ENCODE assay signal across 8 cellular contexts in the genomic region with DNA sequence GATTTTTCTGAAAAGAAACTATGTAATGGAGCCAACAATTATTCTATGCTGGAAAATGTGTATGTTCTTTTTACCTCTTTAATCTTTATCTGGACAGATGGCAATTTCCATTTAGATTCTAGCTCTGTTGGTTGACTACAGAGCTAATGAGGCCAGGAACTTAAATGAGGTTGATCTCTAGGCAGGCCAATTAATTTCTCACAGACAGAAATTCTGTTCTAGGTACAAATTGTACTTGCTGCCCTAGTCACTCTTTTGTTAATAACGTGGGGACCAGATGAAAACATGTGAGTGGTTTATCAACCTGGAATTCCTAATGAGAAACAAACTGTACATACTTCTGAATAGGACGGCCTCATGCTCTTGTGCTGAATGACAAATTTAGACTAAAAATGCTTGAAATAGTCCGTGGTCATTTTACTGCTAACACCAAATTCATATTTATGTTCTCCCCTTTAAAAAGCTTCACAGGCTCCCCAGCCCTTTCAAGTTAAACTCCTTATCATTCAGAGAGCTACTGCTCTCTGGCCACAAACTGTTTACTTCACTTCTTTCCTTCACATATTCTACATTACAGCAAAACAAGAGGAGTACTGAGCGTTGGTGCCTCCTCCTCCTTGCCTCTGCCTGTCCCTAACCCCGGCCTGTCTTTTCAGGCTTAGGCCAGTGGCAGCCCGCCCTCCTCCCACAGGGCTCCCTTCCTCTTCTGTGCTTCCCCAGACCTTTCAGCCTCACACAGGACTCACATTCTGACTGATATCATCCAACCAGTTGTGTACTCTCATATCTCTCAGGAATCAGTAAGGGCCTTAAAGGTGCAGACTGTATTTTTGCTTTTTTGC. TPM values are rescaled to one million over a fixed set of nuclear protein-coding genes. Genes with fewer than 3 reads are reported as not detected.
DNase-seq lines count a peak whose midpoint lies in the region; ATAC-seq and TF ChIP-seq lines count a peak whose summit lies in the region.

No MANE protein-coding gene starts in this region.

- peaks cover 0 to 4% of the 10 kb centered on the region in 2 donors for H3K4me1 ChIP-seq in lung (ENCODE audit: control insufficient read depth in 2 of 2, insufficient read depth in 2 of 2, low read length in 2 of 2)
- H3K4me1 ChIP-seq in ascending aorta = peaks cover 0 to 5% of the 10 kb centered on the region in 2 donors

- peaks cover 2% of the 10 kb centered on the region for H3K36me3 Mint-ChIP-seq in central memory CD8-positive, alpha-beta T cell (ENCODE audit: insufficient read depth)

- peak overlapping the region; percentile 39 for H3K27ac Mint-ChIP-seq in central memory CD8-positive, alpha-beta T cell (ENCODE audit: low read depth)

- no peak overlapping the region for H3K4me3 Mint-ChIP-seq in central memory CD8-positive, alpha-beta T cell

- no peak for TF ChIP-seq CTCF in lung (IDR thresholded peaks at IDR 0.05; ENCODE audit: control extremely low read depth, extremely low read depth)
- no peak for TF ChIP-seq CTCF in ascending aorta (IDR thresholded peaks at IDR 0.05)

- no peaks in the 10 kb centered on the region for H3K9me3 ChIP-seq in lung (ENCODE audit: control insufficient read depth in 2 of 2, insufficient read depth in 1 of 2, low read length in 1 of 2)
- no peaks in the 10 kb centered on the region for H3K9me3 ChIP-seq in ascending aorta

- H3K27me3 Mint-ChIP-seq in central memory CD8-positive, alpha-beta T cell = no peaks in the 10 kb centered on the region

- peak; percentile 94 for ATAC-seq in HG02798 (IDR thresholded peaks at IDR 0.05; ENCODE audit: poor library complexity, unreplicated experiment)
- no peak for ATAC-seq in central memory CD8-positive, alpha-beta T cell (replicated peaks; ENCODE audit: extremely low read depth, poor library complexity, severe bottlenecking)
- ATAC-seq in lung (ENCODE audit: insufficient read depth, low FRiP score) = peak; percentile 62

- H3K36me3 ChIP-seq in lung (ENCODE audit: control insufficient read depth in 2 of 2, insufficient read depth in 2 of 2, low read length in 2 of 2) = no peaks in the 10 kb centered on the region
- no peaks in the 10 kb centered on the region for H3K36me3 ChIP-seq in ascending aorta

- H3K27ac ChIP-seq in lung (ENCODE audit: low read depth in 1 of 2, low read length in 1 of 2) = peak overlapping the region; percentile 7 to 34
- H3K27ac ChIP-seq in ascending aorta = no peak overlapping the region

- H3K4me1 Mint-ChIP-seq in central memory CD8-positive, alpha-beta T cell = peaks cover 38% of the 10 kb centered on the region

- H3K9me3 Mint-ChIP-seq in central memory CD8-positive, alpha-beta T cell = no peaks in the 10 kb centered on the region

- intact Hi-C loops in ascending aorta (cut with DNase I) = loop anchor here (5.0 kb wide), 1 partner anchor 129 kb away; no protein-coding TSS in a partner anchor

- no peaks in the 10 kb centered on the region for H3K27me3 ChIP-seq in lung (ENCODE audit: control insufficient read depth, insufficient read depth)
- H3K27me3 ChIP-seq in ascending aorta = no peaks in the 10 kb centered on the region

- 26 to 27% methylated on average over 6 of the region's 6 CpGs for whole genome bisulfite sequencing in lung, 2 donors

- peak; percentile 22 for DNase-seq in activated CD4-positive, alpha-beta T cell treated with anti-CD3 and anti-CD28 coated beads for 48 hours
- no peak for DNase-seq in activated CD4-positive, alpha-beta T cell treated with anti-CD3 and anti-CD28 coated beads for 4 hours
- DNase-seq in NCI-H524 treated with DMSO at 0.1 percent for 48 hours (lab: John Stamatoyannopoulos, UW) (peak; percentile 59), lung (ENCODE audit: low spot score) (peak; percentile 49), DMS79 treated with DMSO at 0.1 percent for 48 hours (lab: John Stamatoyannopoulos, UW) (no peak), ascending aorta (ENCODE audit: low spot score in 2 of 2) (no peak)
- DNase-seq in central memory CD8-positive, alpha-beta T cell (ENCODE audit: low spot score in 2 of 2) = no peak

- no peak overlapping the region for H3K4me3 ChIP-seq in lung
- H3K4me3 ChIP-seq in ascending aorta = no peak overlapping the region

RNA-seq across cellular contexts. Expression of a gene that starts 41.4 kb away (rescaled TPM):
- total RNA-seq in lung (10 to 100 TPM; 17.9 to 23.9 TPM), ascending aorta (5.6 TPM)
- 10 to 100 TPM in 1 of 2 donors, 1 to 10 TPM in 1; 9.9 to 23.0 TPM for polyA plus RNA-seq in lung

Comparison
In these comparisons a context has a peak if more than half of its experiments do, and no peak if none do; other contexts are left out.
1. DNase-seq: peak in activated CD4-positive, alpha-beta T cell treated with anti-CD3 and anti-CD28 coated beads for 48 hours (single experiment), NCI-H524 treated with DMSO at 0.1 percent for 48 hours (single experiment) and lung (single experiment); none in activated CD4-positive, alpha-beta T cell treated with anti-CD3 and anti-CD28 coated beads for 4 hours (0 of 2), central memory CD8-positive, alpha-beta T cell (0 of 2), DMS79 treated with DMSO at 0.1 percent for 48 hours (single experiment) and ascending aorta (0 of 2).
2. H3K27ac ChIP-seq: peak in lung (2 of 2); none in ascending aorta (0 of 2).